Comparison of ENCODE assay signal across 18 cellular contexts in the genomic region with DNA sequence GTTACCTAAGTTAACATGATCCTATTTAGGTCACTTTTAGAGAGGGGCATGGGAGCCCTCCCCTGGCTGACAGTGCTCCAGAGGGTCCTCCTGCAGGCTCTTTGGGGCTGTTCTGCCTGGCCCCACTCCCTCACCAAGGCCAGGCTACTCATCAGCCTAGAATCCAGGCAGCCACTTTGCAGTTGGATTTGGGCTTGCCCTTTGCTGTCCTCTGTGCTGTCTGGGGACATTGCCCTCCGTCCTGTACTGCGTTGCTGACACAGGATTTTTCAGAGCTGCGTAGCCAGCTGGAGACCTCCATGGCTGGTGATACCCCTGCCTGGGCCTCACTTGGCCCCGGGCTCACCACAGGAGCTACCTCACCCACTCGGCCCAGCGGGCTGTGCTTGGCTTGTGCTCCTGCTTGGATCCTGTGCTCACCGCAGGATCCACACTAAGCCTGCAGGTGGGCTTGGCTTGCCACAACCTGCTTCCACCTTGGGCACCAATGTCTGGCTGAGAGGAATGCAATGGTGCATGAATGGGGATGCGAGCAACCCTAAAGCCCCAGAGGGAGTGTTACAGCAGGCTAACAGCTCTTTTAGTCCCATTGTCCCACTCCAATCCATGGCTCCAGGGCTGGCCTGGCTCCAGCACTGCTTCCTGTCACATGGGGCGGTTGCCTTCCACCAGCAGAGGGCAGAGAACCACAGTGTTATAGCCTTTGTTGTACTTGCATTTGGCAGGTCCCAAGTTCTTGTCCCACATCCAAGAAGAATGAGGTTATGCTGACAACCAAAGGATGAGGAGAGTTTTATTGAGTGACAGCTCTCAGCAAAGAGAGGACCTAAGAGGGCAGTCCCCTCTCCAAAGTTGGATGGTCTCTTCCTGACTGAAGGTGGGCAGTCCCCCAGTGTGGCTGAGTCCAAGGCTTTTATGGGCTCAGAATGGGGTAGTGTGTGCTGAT. TPM values are rescaled to one million over a fixed set of nuclear protein-coding genes. Genes with fewer than 3 reads are reported as not detected.
DNase-seq lines count a peak whose midpoint lies in the region; ATAC-seq and TF ChIP-seq lines count a peak whose summit lies in the region.
"Had no signal": no experiment of that assay in that cellular context is flagged by ENCODE, and none has a peak within 500 bp of the region (broad histone marks: within the 10 kb centered on the region; RNA-seq: fewer than 3 reads in every experiment).

No MANE protein-coding gene starts in this region.

- TF ChIP-seq CTCF in foreskin keratinocyte (conservative IDR thresholded peaks at IDR 0.05), result peak; percentile 11
- no peak for TF ChIP-seq CTCF in Peyer's patch (IDR thresholded peaks at IDR 0.05)

- peak; percentile 21 for ATAC-seq in activated naive CD8-positive, alpha-beta T cell treated with anti-CD3 and anti-CD28 coated beads, Interleukin-2, amount 50 U/mL, for 24 hours
- no peak for ATAC-seq in foreskin keratinocyte
- ATAC-seq in activated naive CD4-positive, alpha-beta T cell treated with anti-CD3 and anti-CD28 coated beads, Interleukin-2, amount 50 U/mL, for 72 hours, result no peak
- ATAC-seq: activated CD8-positive, alpha-beta T cell treated with anti-CD3 and anti-CD28 coated beads for 36 hours; activated T-cell treated with anti-CD3 and anti-CD28 coated beads, Interleukin-2, amount 50 U/mL, for 72 hours had no signal

- H3K36me3 Mint-ChIP-seq in activated naive CD8-positive, alpha-beta T cell treated with anti-CD3 and anti-CD28 coated beads, Interleukin-2, amount 50 U/mL, for 24 hours (ENCODE audit: low read depth), result peaks cover 6% of the 10 kb centered on the region
- H3K36me3 Mint-ChIP-seq in activated naive CD8-positive, alpha-beta T cell treated with anti-CD3 and anti-CD28 coated beads for 36 hours, result peaks cover 3% of the 10 kb centered on the region
- no peaks in the 10 kb centered on the region for H3K36me3 Mint-ChIP-seq in activated CD4-positive, alpha-beta T cell treated with anti-CD3 and anti-CD28 coated beads, Interleukin-2, amount 10 ng/mL, durations not matched to agents 24 days and 14 days (ENCODE audit: low read depth)
- H3K36me3 Mint-ChIP-seq in activated naive CD4-positive, alpha-beta T cell treated with anti-CD3 and anti-CD28 coated beads, Interleukin-2, amount 50 U/mL, for 72 hours, result peaks cover 6 to 24% of the 10 kb centered on the region in 2 donors

- H3K18ac ChIP-seq in mesenchymal stem cell (ENCODE audit: low read depth in 1 of 2, low read length in 2 of 2), result no peak overlapping the region

- no peaks in the 10 kb centered on the region for H3K79me1 ChIP-seq in mesenchymal stem cell (replicated peaks; ENCODE audit: low read length, poor library complexity, severe bottlenecking)

- no peak overlapping the region for H3K23ac ChIP-seq in mesenchymal stem cell (ENCODE audit: low read length in 2 of 2)

- H3K4me3 ChIP-seq in Peyer's patch, result no peak overlapping the region
- no peak overlapping the region for H3K4me3 ChIP-seq in mesenchymal stem cell (ENCODE audit: insufficient read depth in 1 of 2, low read depth in 1 of 2, low read length in 2 of 2)
- H3K4me3 ChIP-seq: SJSA1 had no signal

- H3K14ac ChIP-seq in mesenchymal stem cell (ENCODE audit: low read length in 2 of 2), result no peak overlapping the region

- no peak overlapping the region for H4K8ac ChIP-seq in mesenchymal stem cell (ENCODE audit: low read length)

- no peak overlapping the region for H4K91ac ChIP-seq in mesenchymal stem cell (ENCODE audit: low read length)

- no peak overlapping the region for H2BK15ac ChIP-seq in mesenchymal stem cell (ENCODE audit: low read depth, poor library complexity, severe bottlenecking)

- no peak overlapping the region for H3K27ac Mint-ChIP-seq in activated naive CD8-positive, alpha-beta T cell treated with anti-CD3 and anti-CD28 coated beads, Interleukin-2, amount 50 U/mL, for 24 hours
- no peak overlapping the region for H3K27ac Mint-ChIP-seq in activated naive CD8-positive, alpha-beta T cell treated with anti-CD3 and anti-CD28 coated beads for 36 hours
- H3K27ac Mint-ChIP-seq in activated CD4-positive, alpha-beta T cell treated with anti-CD3 and anti-CD28 coated beads, Interleukin-2, amount 10 ng/mL, durations not matched to agents 24 days and 14 days, result no peak overlapping the region
- no peak overlapping the region for H3K27ac Mint-ChIP-seq in activated naive CD4-positive, alpha-beta T cell treated with anti-CD3 and anti-CD28 coated beads, Interleukin-2, amount 50 U/mL, for 72 hours
- H3K27ac Mint-ChIP-seq: activated CD8-positive, alpha-beta T cell treated with anti-CD3 and anti-CD28 coated beads for 36 hours; activated naive CD4-positive, alpha-beta T cell treated with anti-CD3 and anti-CD28 coated beads, Interleukin-2, amount 50 U/mL, for 24 hours; activated T-cell treated with anti-CD3 and anti-CD28 coated beads, Interleukin-2, amount 50 U/mL, for 72 hours; CD14-positive monocyte had no signal

- no peak for DNase-seq in activated naive CD8-positive, alpha-beta T cell treated with anti-CD3 and anti-CD28 coated beads, Interleukin-2, amount 50 U/mL, for 24 hours
- DNase-seq in activated naive CD8-positive, alpha-beta T cell treated with anti-CD3 and anti-CD28 coated beads for 36 hours, result no peak
- DNase-seq in RKO (ENCODE audit: low spot score) (peak; percentile 43), foreskin keratinocyte (no peak), Peyer's patch (no peak), mesenchymal stem cell (no peak)
- no peak for DNase-seq in activated CD4-positive, alpha-beta T cell treated with anti-CD3 and anti-CD28 coated beads, Interleukin-2, amount 10 ng/mL, durations not matched to agents 24 days and 14 days
- DNase-seq in activated naive CD4-positive, alpha-beta T cell treated with anti-CD3 and anti-CD28 coated beads, Interleukin-2, amount 50 U/mL, for 72 hours (ENCODE audit: low spot score in 2 of 2), result no peak
- DNase-seq: activated CD8-positive, alpha-beta T cell treated with anti-CD3 and anti-CD28 coated beads for 36 hours; activated T-cell treated with anti-CD3 and anti-CD28 coated beads, Interleukin-2, amount 50 U/mL, for 72 hours; stimulated activated CD4-positive, alpha-beta T cell treated with anti-CD3 and anti-CD28 coated beads, Interleukin-4, amount 100 ng/mL, for 4 hours; T-helper 2 cell had no signal

- WGBS in mesenchymal stem cell, result 82% methylated on average over 9 of the region's 9 CpGs

- peaks cover 15% of the 10 kb centered on the region for H3K9me3 Mint-ChIP-seq in activated naive CD8-positive, alpha-beta T cell treated with anti-CD3 and anti-CD28 coated beads, Interleukin-2, amount 50 U/mL, for 24 hours
- peaks cover 13% of the 10 kb centered on the region for H3K9me3 Mint-ChIP-seq in activated naive CD8-positive, alpha-beta T cell treated with anti-CD3 and anti-CD28 coated beads for 36 hours
- peaks cover 19% of the 10 kb centered on the region for H3K9me3 Mint-ChIP-seq in activated CD4-positive, alpha-beta T cell treated with anti-CD3 and anti-CD28 coated beads, Interleukin-2, amount 10 ng/mL, durations not matched to agents 24 days and 14 days
- H3K9me3 Mint-ChIP-seq in activated naive CD4-positive, alpha-beta T cell treated with anti-CD3 and anti-CD28 coated beads, Interleukin-2, amount 50 U/mL, for 72 hours, result peaks cover 8 to 14% of the 10 kb centered on the region in 2 donors
- H3K9me3 Mint-ChIP-seq: activated naive CD4-positive, alpha-beta T cell treated with anti-CD3 and anti-CD28 coated beads, Interleukin-2, amount 50 U/mL, for 24 hours had no signal

- peaks cover 19% of the 10 kb centered on the region for H3K27me3 Mint-ChIP-seq in activated naive CD8-positive, alpha-beta T cell treated with anti-CD3 and anti-CD28 coated beads, Interleukin-2, amount 50 U/mL, for 24 hours
- peaks cover 30% of the 10 kb centered on the region for H3K27me3 Mint-ChIP-seq in activated naive CD8-positive, alpha-beta T cell treated with anti-CD3 and anti-CD28 coated beads for 36 hours
- peaks cover 13% of the 10 kb centered on the region for H3K27me3 Mint-ChIP-seq in activated CD4-positive, alpha-beta T cell treated with anti-CD3 and anti-CD28 coated beads, Interleukin-2, amount 10 ng/mL, durations not matched to agents 24 days and 14 days
- H3K27me3 Mint-ChIP-seq: activated naive CD4-positive, alpha-beta T cell treated with anti-CD3 and anti-CD28 coated beads, Interleukin-2, amount 50 U/mL, for 24 hours had no signal

- TF ChIP-seq POLR2A in Peyer's patch (IDR thresholded peaks at IDR 0.05), result no peak

- H3K36me3 ChIP-seq in Peyer's patch (no peaks in the 10 kb centered on the region), mesenchymal stem cell (ENCODE audit: control insufficient read depth in 1 of 2, insufficient read depth in 2 of 2, low read depth in 1 of 2, low read length in 2 of 2) (no peaks in the 10 kb centered on the region)
- H3K36me3 ChIP-seq: SJSA1 had no signal

- no peak overlapping the region for H2BK12ac ChIP-seq in mesenchymal stem cell (ENCODE audit: low read length in 2 of 2)

- no peak overlapping the region for H3K9ac ChIP-seq in mesenchymal stem cell (ENCODE audit: low read length)

- intact Hi-C loops in activated CD4-positive, alpha-beta T cell treated with anti-CD3 and anti-CD28 coated beads, Interleukin-2, amount 10 ng/mL, durations not matched to agents 24 days and 14 days (cut with micrococcal nuclease), result no loop called here

- H3K27me3 ChIP-seq in foreskin keratinocyte (peaks cover 4% of the 10 kb centered on the region), Peyer's patch (no peaks in the 10 kb centered on the region), mesenchymal stem cell (ENCODE audit: control insufficient read depth in 1 of 2, insufficient read depth in 1 of 2, low read length in 2 of 2) (peaks cover 0 to 16% of the 10 kb centered on the region in 2 experiments)

- no peak overlapping the region for H2BK5ac ChIP-seq in mesenchymal stem cell (ENCODE audit: low read depth, low read length, poor library complexity, severe bottlenecking)

- peaks cover 24% of the 10 kb centered on the region for H3K4me1 Mint-ChIP-seq in activated naive CD8-positive, alpha-beta T cell treated with anti-CD3 and anti-CD28 coated beads, Interleukin-2, amount 50 U/mL, for 24 hours
- peaks cover 8% of the 10 kb centered on the region for H3K4me1 Mint-ChIP-seq in activated naive CD8-positive, alpha-beta T cell treated with anti-CD3 and anti-CD28 coated beads for 36 hours
- H3K4me1 Mint-ChIP-seq in activated CD4-positive, alpha-beta T cell treated with anti-CD3 and anti-CD28 coated beads, Interleukin-2, amount 10 ng/mL, durations not matched to agents 24 days and 14 days, result no peaks in the 10 kb centered on the region
- H3K4me1 Mint-ChIP-seq: activated naive CD4-positive, alpha-beta T cell treated with anti-CD3 and anti-CD28 coated beads, Interleukin-2, amount 50 U/mL, for 24 hours had no signal

- H2AK5ac ChIP-seq in mesenchymal stem cell (ENCODE audit: low read length, severe bottlenecking), result no peak overlapping the region

- H2AFZ ChIP-seq in mesenchymal stem cell (ENCODE audit: low read depth, low read length), result no peak overlapping the region

- H3K4me2 ChIP-seq in mesenchymal stem cell (ENCODE audit: low read length, poor library complexity, severe bottlenecking), result no peak overlapping the region

- H2BK120ac ChIP-seq in mesenchymal stem cell (ENCODE audit: low read depth, low read length), result no peak overlapping the region

- H3K4me3 Mint-ChIP-seq in activated naive CD8-positive, alpha-beta T cell treated with anti-CD3 and anti-CD28 coated beads, Interleukin-2, amount 50 U/mL, for 24 hours, result no peak overlapping the region
- H3K4me3 Mint-ChIP-seq in activated naive CD8-positive, alpha-beta T cell treated with anti-CD3 and anti-CD28 coated beads for 36 hours, result no peak overlapping the region
- H3K4me3 Mint-ChIP-seq in activated CD4-positive, alpha-beta T cell treated with anti-CD3 and anti-CD28 coated beads, Interleukin-2, amount 10 ng/mL, durations not matched to agents 24 days and 14 days, result no peak overlapping the region
- H3K4me3 Mint-ChIP-seq: activated CD8-positive, alpha-beta T cell treated with anti-CD3 and anti-CD28 coated beads for 36 hours; activated naive CD4-positive, alpha-beta T cell treated with anti-CD3 and anti-CD28 coated beads, Interleukin-2, amount 50 U/mL, for 24 hours; activated T-cell treated with anti-CD3 and anti-CD28 coated beads, Interleukin-2, amount 50 U/mL, for 72 hours; CD14-positive monocyte had no signal

- H3K4me1 ChIP-seq in foreskin keratinocyte (no peaks in the 10 kb centered on the region), Peyer's patch (peaks cover 0 to 24% (median 13%) of the 10 kb centered on the region in 4 donors), mesenchymal stem cell (ENCODE audit: control insufficient read depth, insufficient read depth, low read depth, low read length) (no peaks in the 10 kb centered on the region)
- H3K4me1 ChIP-seq: SJSA1 had no signal

- H3K4ac ChIP-seq in mesenchymal stem cell (ENCODE audit: low read depth in 1 of 2, low read length in 2 of 2), result no peak overlapping the region

- H3K27ac ChIP-seq in foreskin keratinocyte, result no peak overlapping the region
- no peak overlapping the region for H3K27ac ChIP-seq in Peyer's patch
- H3K27ac ChIP-seq in mesenchymal stem cell (ENCODE audit: low read length, poor library complexity, severe bottlenecking), result no peak overlapping the region
- H3K27ac ChIP-seq: SJSA1 had no signal

- H3K9me3 ChIP-seq in Peyer's patch (peaks cover 0 to 20% (median 8%) of the 10 kb centered on the region in 4 donors), mesenchymal stem cell (ENCODE audit: control insufficient read depth, low read length) (peaks cover 12% of the 10 kb centered on the region)
- H3K9me3 ChIP-seq: SJSA1 had no signal

RNA-seq across cellular contexts. Expression of a gene that starts 21.5 kb away (rescaled TPM):
- 10 to 100 TPM; 43.7 to 49.4 TPM for total RNA-seq in activated naive CD8-positive, alpha-beta T cell treated with anti-CD3 and anti-CD28 coated beads for 36 hours
- total RNA-seq in foreskin keratinocyte (not detected in 2 replicates), Peyer's patch (1 to 10 TPM in 2 of 4 donors, not detected in 2; 1.1 to 1.5 TPM)
- not detected in 2 replicates for polyA plus RNA-seq in foreskin keratinocyte
- total RNA-seq in activated CD4-positive, alpha-beta T cell treated with anti-CD3 and anti-CD28 coated beads, Interleukin-2, amount 10 ng/mL, durations not matched to agents 24 days and 14 days, result 351 and 370 TPM in 2 replicates
- not detected for polyA plus RNA-seq in mesenchymal stem cell (2013, experiment 1 of 2)
- not detected for polyA plus RNA-seq in mesenchymal stem cell (2013, experiment 2 of 2)
- 10 to 100 TPM; 22.9 to 65.8 TPM for total RNA-seq in activated naive CD4-positive, alpha-beta T cell treated with anti-CD3 and anti-CD28 coated beads, Interleukin-2, amount 50 U/mL, for 72 hours
- total RNA-seq: fibroblast of villous mesenchyme, SJSA1 had no signal

RNA-seq across cellular contexts. Expression of a gene that starts 35.2 kb away (rescaled TPM):
- total RNA-seq in activated naive CD8-positive, alpha-beta T cell treated with anti-CD3 and anti-CD28 coated beads for 36 hours, result 10 to 100 TPM; 51.5 to 52.7 TPM
- total RNA-seq in foreskin keratinocyte, result not detected in 2 replicates
- polyA plus RNA-seq in foreskin keratinocyte, result not detected in 2 replicates
- total RNA-seq in activated CD4-positive, alpha-beta T cell treated with anti-CD3 and anti-CD28 coated beads, Interleukin-2, amount 10 ng/mL, durations not matched to agents 24 days and 14 days, result 403 and 414 TPM in 2 replicates
- total RNA-seq in Peyer's patch, result 1 to 10 TPM in 1 of 4 donors, under 1 TPM in 1, not detected in 2; 0.80 to 5.8 TPM
- not detected for polyA plus RNA-seq in mesenchymal stem cell (2013, experiment 1 of 2)
- polyA plus RNA-seq in mesenchymal stem cell (2013, experiment 2 of 2), result not detected
- total RNA-seq in activated naive CD4-positive, alpha-beta T cell treated with anti-CD3 and anti-CD28 coated beads, Interleukin-2, amount 50 U/mL, for 72 hours, result 10 to 100 TPM; 34.3 to 64.4 TPM
- total RNA-seq: fibroblast of villous mesenchyme, M059J, SJSA1 had no signal

RNA-seq across cellular contexts. Expression of a gene that starts 51.3 kb away (rescaled TPM):
- total RNA-seq in activated naive CD8-positive, alpha-beta T cell treated with anti-CD3 and anti-CD28 coated beads for 36 hours, result 1 to 10 TPM; 2.0 to 2.6 TPM
- total RNA-seq in foreskin keratinocyte (0.81 and 0.85 TPM in 2 replicates), Peyer's patch (10 to 100 TPM in 2 of 4 donors, 1 to 10 TPM in 2; 3.4 to 69.3 (median 11.7) TPM)
- polyA plus RNA-seq in foreskin keratinocyte, result 0.47 and 0.48 TPM in 2 replicates
- total RNA-seq in activated CD4-positive, alpha-beta T cell treated with anti-CD3 and anti-CD28 coated beads, Interleukin-2, amount 10 ng/mL, durations not matched to agents 24 days and 14 days, result 8.9 and 9.8 TPM in 2 replicates
- polyA plus RNA-seq in mesenchymal stem cell (2013, experiment 1 of 2), result 1.2 TPM
- polyA plus RNA-seq in mesenchymal stem cell (2013, experiment 2 of 2), result 1.3 TPM
- 1 to 10 TPM; 4.3 to 7.6 TPM for total RNA-seq in activated naive CD4-positive, alpha-beta T cell treated with anti-CD3 and anti-CD28 coated beads, Interleukin-2, amount 50 U/mL, for 72 hours
- total RNA-seq: M059J, mononuclear cell had no signal
- polyA plus RNA-seq: CD14-positive monocyte had no signal

Comparison
In these comparisons a context has a peak if more than half of its experiments do, and no peak if none do; other contexts are left out.
1. RNA of a gene that starts 21.5 kb away (total RNA-seq): 351 to 370 TPM in activated CD4-positive, alpha-beta T cell treated with anti-CD3 and anti-CD28 coated beads, Interleukin-2, amount 10 ng/mL, durations not matched to agents 24 days and 14 days, 22.9 to 65.8 TPM in activated naive CD4-positive, alpha-beta T cell treated with anti-CD3 and anti-CD28 coated beads, Interleukin-2, amount 50 U/mL, for 72 hours and 43.7 to 49.4 TPM in activated naive CD8-positive, alpha-beta T cell treated with anti-CD3 and anti-CD28 coated beads for 36 hours; 1.1 to 1.5 TPM in Peyer's patch and not detected in foreskin keratinocyte; every median in the first group is over 4 times any median in the second.
2. RNA of a gene that starts 35.2 kb away (total RNA-seq): 403 to 414 TPM in activated CD4-positive, alpha-beta T cell treated with anti-CD3 and anti-CD28 coated beads, Interleukin-2, amount 10 ng/mL, durations not matched to agents 24 days and 14 days, 34.3 to 64.4 TPM in activated naive CD4-positive, alpha-beta T cell treated with anti-CD3 and anti-CD28 coated beads, Interleukin-2, amount 50 U/mL, for 72 hours and 51.5 to 52.7 TPM in activated naive CD8-positive, alpha-beta T cell treated with anti-CD3 and anti-CD28 coated beads for 36 hours; 0.80 to 5.8 TPM in Peyer's patch and not detected in foreskin keratinocyte; every median in the first group is over 4 times any median in the second.